Comparison of ENCODE assay signal across 28 cellular contexts in the genomic region with DNA sequence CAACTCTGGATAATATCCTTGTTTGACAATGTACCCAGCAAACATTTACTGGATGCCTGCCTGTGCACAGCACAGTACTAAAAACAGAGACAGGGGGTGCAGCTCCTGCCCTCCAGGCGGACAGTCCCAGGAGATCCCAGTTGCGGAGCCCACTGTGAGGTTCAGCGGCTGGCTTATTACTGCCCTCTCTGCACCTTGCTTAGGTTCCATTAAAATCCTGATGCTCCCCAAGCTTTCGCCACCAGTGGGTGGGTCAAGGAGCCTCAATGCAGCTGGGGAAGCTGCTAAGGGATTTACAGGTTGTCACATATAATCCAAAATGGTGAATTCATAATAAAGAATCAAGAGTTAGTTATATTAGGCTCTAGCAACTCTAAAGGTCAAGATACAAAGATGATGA.
"Had no signal": no experiment of that assay in that cellular context is flagged by ENCODE, and none has a peak within 500 bp of the region (broad histone marks: within the 10 kb centered on the region; RNA-seq: fewer than 3 reads in every experiment).

No MANE protein-coding gene starts in this region.

- H3K9me3 Mint-ChIP-seq: activated CD4-positive, alpha-beta T cell treated with anti-CD3 and anti-CD28 coated beads, Interleukin-2, amount 10 ng/mL, durations not matched to agents 7 days and 5 days; activated CD8-positive, alpha-beta T cell treated with anti-CD3 and anti-CD28 coated beads for 36 hours; activated T-cell treated with anti-CD3 and anti-CD28 coated beads, Interleukin-2, amount 50 U/mL, for 72 hours; nephron progenitor cell had no signal

- ATAC-seq: activated CD8-positive, alpha-beta T cell treated with anti-CD3 and anti-CD28 coated beads for 36 hours; activated T-cell treated with anti-CD3 and anti-CD28 coated beads, Interleukin-2, amount 50 U/mL, for 72 hours; esophagus mucosa; foreskin keratinocyte; heart right ventricle; left lung; lower lobe of right lung; pancreas; right cardiac atrium; SK-N-SH treated with all-trans-retinoic acid at 6 μM for 48 hours; stimulated activated naive CD8-positive, alpha-beta T cell treated with anti-CD3 and anti-CD28 coated beads, Interleukin-15, Interleukin-2, amounts not matched to agents 100 U/mL and 50 U/mL, for 24 hours; T-helper 17 cell had no signal

- H3K9me3 ChIP-seq: heart right ventricle, left lung, lower lobe of right lung, pancreas, thoracic aorta had no signal

- DNase-seq: activated CD4-positive, alpha-beta T cell treated with anti-CD3 and anti-CD28 coated beads for 1 hour; activated CD4-positive, alpha-beta T cell treated with anti-CD3 and anti-CD28 coated beads, Interleukin-2, amount 10 ng/mL, durations not matched to agents 7 days and 5 days; activated CD8-positive, alpha-beta T cell treated with anti-CD3 and anti-CD28 coated beads for 36 hours; activated naive CD4-positive, alpha-beta T cell; activated T-cell treated with anti-CD3 and anti-CD28 coated beads for 4 hours; activated T-cell treated with anti-CD3 and anti-CD28 coated beads, Interleukin-2, amount 50 U/mL, for 72 hours; amniotic stem cell; brain microvascular endothelial cell; caudate nucleus; cortex of kidney; foreskin keratinocyte; heart right ventricle; kidney glomerular epithelial cell; lower lobe of right lung; mesendoderm; nephron progenitor cell; pancreas; right cardiac atrium; stimulated activated CD4-positive, alpha-beta T cell treated with anti-CD3 and anti-CD28 coated beads, Interleukin-2, amount 100 ng/mL, for 48 hours; stimulated activated naive CD8-positive, alpha-beta T cell treated with anti-CD3 and anti-CD28 coated beads, Interleukin-15, Interleukin-2, amounts not matched to agents 100 U/mL and 50 U/mL, for 24 hours; T-helper 17 cell; T1000; WERI-Rb-1 had no signal

- H3K27ac ChIP-seq: brain microvascular endothelial cell, foreskin keratinocyte, heart right ventricle, left lung, lower lobe of right lung, pancreas, thoracic aorta, WERI-Rb-1 had no signal

- H3K4me3 ChIP-seq: heart right ventricle, left lung, lower lobe of right lung, pancreas, thoracic aorta had no signal

- H3K4me3 Mint-ChIP-seq: activated CD4-positive, alpha-beta T cell treated with anti-CD3 and anti-CD28 coated beads, Interleukin-2, amount 10 ng/mL, durations not matched to agents 7 days and 5 days; activated CD8-positive, alpha-beta T cell treated with anti-CD3 and anti-CD28 coated beads for 36 hours; activated T-cell treated with anti-CD3 and anti-CD28 coated beads, Interleukin-2, amount 50 U/mL, for 72 hours; nephron progenitor cell; T-helper 17 cell had no signal

- H3K27ac Mint-ChIP-seq: activated CD4-positive, alpha-beta T cell treated with anti-CD3 and anti-CD28 coated beads, Interleukin-2, amount 10 ng/mL, durations not matched to agents 7 days and 5 days; activated CD8-positive, alpha-beta T cell treated with anti-CD3 and anti-CD28 coated beads for 36 hours; activated T-cell treated with anti-CD3 and anti-CD28 coated beads, Interleukin-2, amount 50 U/mL, for 72 hours; T-helper 17 cell had no signal

- FAIRE-seq: astrocyte, pancreas had no signal

- H3K36me3 ChIP-seq: brain microvascular endothelial cell, heart right ventricle, left lung, lower lobe of right lung, pancreas, thoracic aorta, WERI-Rb-1 had no signal

- H3K4me1 ChIP-seq: foreskin keratinocyte, heart right ventricle, left lung, lower lobe of right lung, pancreas had no signal

- H3K27me3 ChIP-seq: brain microvascular endothelial cell, foreskin keratinocyte, left lung, pancreas had no signal

- H3K27me3 Mint-ChIP-seq: activated CD8-positive, alpha-beta T cell treated with anti-CD3 and anti-CD28 coated beads for 36 hours had no signal
